ENCODE assay signal across 22 cellular contexts in genomic region chr10:62514079-62514693, GRCh38.
DNase-seq lines count a peak whose midpoint lies in the region; ATAC-seq, FAIRE-seq and TF ChIP-seq lines count a peak whose summit lies in the region.
"Had no signal": no experiment of that assay in that cellular context is flagged by ENCODE, and none has a peak within 500 bp of the region (broad histone marks: within the 10 kb centered on the region; RNA-seq: fewer than 3 reads in every experiment).

No MANE protein-coding gene starts in this region.

- FAIRE-seq in K562 (lab: Jason Lieb, UNC) = no peak
- FAIRE-seq: kidney had no signal

- H3K27ac ChIP-seq in K562 (ENCODE audit: extremely low read depth, low read depth, low read length) (no peak overlapping the region), osteoblast (ENCODE audit: low read depth, low read length) (no peak overlapping the region)
- H3K27ac ChIP-seq: psoas muscle, SK-N-MC, WERI-Rb-1 had no signal

- no peaks in the 10 kb centered on the region for H3K9me1 ChIP-seq in K562 (ENCODE audit: control insufficient read depth, insufficient read depth, low read length)

- no peaks in the 10 kb centered on the region for H3K4me1 ChIP-seq in K562 (replicated peaks in 1 of 2; ENCODE audit: control insufficient read depth in 2 of 2, insufficient read depth in 2 of 2, low read length in 2 of 2)
- no peaks in the 10 kb centered on the region for H3K4me1 ChIP-seq in osteoblast (ENCODE audit: insufficient read depth, low read length)
- H3K4me1 ChIP-seq: psoas muscle had no signal

- intact Hi-C loops in K562 (cut with micrococcal nuclease) = no loop called here

- H3K4me3 ChIP-seq in K562 = no peak overlapping the region
- no peak overlapping the region for H3K4me3 ChIP-seq in osteoblast (ENCODE audit: insufficient read depth, low read length)
- H3K4me3 ChIP-seq: lung, psoas muscle, SK-N-MC had no signal

- in situ Hi-C loops in K562 (cut with MboI) = no loop called here

- H3K36me3 ChIP-seq in K562 (ENCODE audit: control insufficient read depth, insufficient read depth, low read length) (no peaks in the 10 kb centered on the region), osteoblast (ENCODE audit: insufficient read depth, low read length) (no peaks in the 10 kb centered on the region)
- H3K36me3 ChIP-seq: WERI-Rb-1 had no signal

- H2AFZ ChIP-seq in K562 (ENCODE audit: low read depth, low read length) (no peak overlapping the region), osteoblast (ENCODE audit: low read length) (no peak overlapping the region)

- no peaks in the 10 kb centered on the region for H3K27me3 ChIP-seq in K562 (ENCODE audit: control insufficient read depth in 2 of 2, insufficient read depth in 2 of 2, low read length in 2 of 2)
- H3K27me3 ChIP-seq in osteoblast (ENCODE audit: insufficient read depth, low read length) = no peaks in the 10 kb centered on the region

- no peak for TF ChIP-seq POLR2A in K562 (conservative IDR thresholded peaks at IDR 0.05)

- H3K79me2 ChIP-seq in K562 (ENCODE audit: control insufficient read depth, insufficient read depth, low read length) = no peaks in the 10 kb centered on the region
- H3K79me2 ChIP-seq in osteoblast (ENCODE audit: insufficient read depth, low read length) = no peaks in the 10 kb centered on the region

- H3K4me2 ChIP-seq in K562 (ENCODE audit: insufficient read depth, low read length) = no peak overlapping the region
- H3K4me2 ChIP-seq in osteoblast (ENCODE audit: insufficient read depth, low read length) = no peak overlapping the region

- CTCF ChIA-PET in K562 (lab: Yijun Ruan, JAX; ENCODE audit: low intra/inter-chr PET ratio) = no interaction called here

- WGBS in K562 (ENCODE audit: insufficient coverage, low coverage, missing lambda C conversion rate) = 1% methylated on average over 6 of the region's 6 CpGs

- no peak for TF ChIP-seq EP300 in K562 (IDR thresholded peaks at IDR 0.05; ENCODE audit: low read length)

- ATAC-seq in HG02610 (IDR thresholded peaks at IDR 0.05; ENCODE audit: unreplicated experiment) = peak; percentile 53
- no peak for ATAC-seq in K562
- ATAC-seq: psoas muscle had no signal

- POLR2A ChIA-PET in K562 (lab: Yijun Ruan, JAX) = interaction anchor here (1.2 to 1.3 kb wide), 2 partner anchors 9 to 11 kb away, joined by 3 to 8 read pairs; no protein-coding TSS in a partner anchor

- DNase-seq in DMS53 treated with DMSO at 0.1 percent for 48 hours (lab: John Stamatoyannopoulos, UW; ENCODE audit: unreplicated experiment) = peak; percentile 75
- no peak for DNase-seq in K562 (ENCODE audit: extremely low read depth in 1 of 4, low spot score in 3 of 4)
- DNase-seq in osteoblast (ENCODE audit: insufficient read length, low spot score, missing footprints) = peak; percentile 45
- no peak for DNase-seq in NAMALWA (ENCODE audit: low spot score)
- DNase-seq in effector CD4-positive, alpha-beta T cell = no peak
- DNase-seq in NCI-H446 treated with DMSO at 0.1 percent for 48 hours (lab: John Stamatoyannopoulos, UW) = no peak
- DNase-seq: activated CD4-positive, alpha-beta T cell treated with anti-CD3 and anti-CD28 coated beads, Interleukin-2, amount 50 U/mL, for 48 hours; activated effector memory CD4-positive, alpha-beta T cell treated with Interleukin-2 at 50 U/mL for 16 hours; activated naive CD8-positive, alpha-beta T cell treated with anti-CD3 and anti-CD28 coated beads, Interleukin-2, amount 10 ng/mL, durations not matched to agents 7 days and 5 days; CD4-positive, alpha-beta T cell; KG1; kidney; NCI-H187 treated with DMSO at 0.1 percent for 48 hours; NCI-H345; psoas muscle; RPMI8226; stimulated activated CD4-positive, alpha-beta T cell treated with anti-CD3 and anti-CD28 coated beads, Interleukin-1b, Interleukin-23, amount 100 ng/mL, for 48 hours; T-helper 2 cell; WERI-Rb-1 had no signal

- H3K9me3 ChIP-seq in K562 (replicated peaks; ENCODE audit: control insufficient read depth, insufficient read depth, low read depth, low read length) (no peaks in the 10 kb centered on the region), osteoblast (ENCODE audit: low read depth, low read length) (no peaks in the 10 kb centered on the region)
- H3K9me3 ChIP-seq: psoas muscle had no signal

- TF ChIP-seq CTCF in K562 (IDR thresholded peaks at IDR 0.05 in 2 of 3, conservative IDR thresholded peaks at IDR 0.05 in 1 of 3; ENCODE audit: insufficient read depth in 2 of 3, low read depth in 1 of 3, low read length in 3 of 3) = no peak
- TF ChIP-seq CTCF in osteoblast (IDR thresholded peaks at IDR 0.05; ENCODE audit: extremely low read depth, low read depth, low read length) = no peak

- H4K20me1 ChIP-seq in K562 (replicated peaks; ENCODE audit: control insufficient read depth, insufficient read depth, low read length) = no peaks in the 10 kb centered on the region
- H4K20me1 ChIP-seq in osteoblast (ENCODE audit: insufficient read depth, low read length) = no peaks in the 10 kb centered on the region

- TF ChIP-seq RAD21 in K562 (CRISPR knock-in tag; conservative IDR thresholded peaks at IDR 0.05 in 1 of 2, IDR thresholded peaks at IDR 0.05 in 1 of 2) = no peak

- no TSS peak for BruUV-seq in K562 (replicated peaks; lab: Mats Ljungman, UMichigan)

- H3K9ac ChIP-seq in K562 (ENCODE audit: insufficient read depth in 1 of 2, low read depth in 2 of 2, low read length in 2 of 2) = no peak overlapping the region

TF ChIP-seq in K562, 482 proteins besides CTCF, POLR2A, EP300 and RAD21:
- TF ChIP-seq RBM25 (IDR thresholded peaks at IDR 0.05; ENCODE audit: low read depth, low read length, severe bottlenecking) (peak; percentile 32), ZNF280A (IDR thresholded peaks at IDR 0.05; ENCODE audit: low read depth, partially characterized antibody) (no peak)
TF ChIP-seq in K562: peak in this region for 1.

Comparison
In these comparisons a context has a peak if more than half of its experiments do, and no peak if none do; other contexts are left out.
1. DNase-seq: peak in DMS53 treated with DMSO at 0.1 percent for 48 hours (single experiment) and osteoblast (single experiment); none in K562 (0 of 4), NAMALWA (single experiment), effector CD4-positive, alpha-beta T cell (single experiment) and NCI-H446 treated with DMSO at 0.1 percent for 48 hours (single experiment).